11 cellular contexts compared by ENCODE assay signal in genomic region chr17:48002920-48003685, GRCh38. TPM values are rescaled to one million over a fixed set of nuclear protein-coding genes. Genes with fewer than 3 reads are reported as not detected.
DNase-seq lines count a peak whose midpoint lies in the region; ATAC-seq and TF ChIP-seq lines count a peak whose summit lies in the region.
"Had no signal": no experiment of that assay in that cellular context is flagged by ENCODE, and none has a peak within 500 bp of the region (broad histone marks: within the 10 kb centered on the region; RNA-seq: fewer than 3 reads in every experiment).

No MANE protein-coding gene starts in this region.

- H4K20me1 ChIP-seq in H9 (ENCODE audit: control insufficient read depth, insufficient read depth, insufficient read length), result no peaks in the 10 kb centered on the region

- no peak overlapping the region for H2BK120ac ChIP-seq in H9 (ENCODE audit: low read depth, low read length, poor library complexity, severe bottlenecking)

- peaks cover 20% of the 10 kb centered on the region; the same call in 1 of the 2 replicates for H3K4me1 ChIP-seq in H9 (ENCODE audit: insufficient read depth, low read length)
- H3K4me1 ChIP-seq in ectodermal cell (ENCODE audit: control insufficient read depth, insufficient read depth, low read length), result peaks cover 61% of the 10 kb centered on the region

- no peaks in the 10 kb centered on the region for H3K79me1 ChIP-seq in H9 (ENCODE audit: insufficient read depth, low read depth, low read length, poor library complexity, severe bottlenecking)

- no peak overlapping the region for H2BK20ac ChIP-seq in H9 (ENCODE audit: low read depth, low read length, poor library complexity, severe bottlenecking)

- ATAC-seq in GM21447 (IDR thresholded peaks at IDR 0.05; ENCODE audit: unreplicated experiment), result no peak
- no peak for ATAC-seq in GM21619 (IDR thresholded peaks at IDR 0.05; ENCODE audit: unreplicated experiment)
- no peak for ATAC-seq in GM18505 (IDR thresholded peaks at IDR 0.05; ENCODE audit: unreplicated experiment)
- ATAC-seq: natural killer cell had no signal

- no peak overlapping the region for H2BK12ac ChIP-seq in H9 (ENCODE audit: insufficient read length, low read depth, low read length)

- no peak overlapping the region for H2BK5ac ChIP-seq in H9 (ENCODE audit: insufficient read length, low read length)

- H2AK5ac ChIP-seq in H9 (ENCODE audit: insufficient read length, low read length), result no peak overlapping the region

- H3K9me3 ChIP-seq in H9 (ENCODE audit: control insufficient read depth, low read depth, low read length), result no peaks in the 10 kb centered on the region
- H3K9me3 ChIP-seq in ectodermal cell (ENCODE audit: control insufficient read depth, low read length), result no peaks in the 10 kb centered on the region
- H3K9me3 ChIP-seq: tibial artery had no signal

- H3K23ac ChIP-seq in H9 (ENCODE audit: insufficient read length, low read depth, low read length), result no peak overlapping the region

- H3K23me2 ChIP-seq in H9 (ENCODE audit: insufficient read length, low read depth, low read length, poor library complexity, severe bottlenecking), result no peaks in the 10 kb centered on the region

- no peak overlapping the region for H4K5ac ChIP-seq in H9 (ENCODE audit: insufficient read length, low read depth, low read length)

- H4K8ac ChIP-seq in H9 (replicated peaks; ENCODE audit: insufficient read length, low read depth, low read length), result no peak overlapping the region

- no peak overlapping the region for H2AFZ ChIP-seq in H9 (ENCODE audit: low read length)

- no peak overlapping the region for H3K4ac ChIP-seq in H9 (ENCODE audit: low read depth, low read length)

- no peak overlapping the region for H3T11ph ChIP-seq in H9 (ENCODE audit: low read length)

- peak overlapping the region; percentile 93 to 99 (median 97) for H3K27ac Mint-ChIP-seq in H9
- H3K27ac Mint-ChIP-seq in progenitor cell of endocrine pancreas, result peak overlapping the region; percentile 78
- H3K27ac Mint-ChIP-seq: natural killer cell had no signal

- no peak overlapping the region for H3K9ac ChIP-seq in H9 (ENCODE audit: extremely low read depth, insufficient read length, low read length)

- H3K9me3 Mint-ChIP-seq in H9 (no peaks in the 10 kb centered on the region; a peak in 1 of 5 replicates), progenitor cell of endocrine pancreas (ENCODE audit: low read depth) (no peaks in the 10 kb centered on the region)
- H3K9me3 Mint-ChIP-seq: natural killer cell had no signal

- H4K91ac ChIP-seq in H9 (ENCODE audit: insufficient read length, low read depth, low read length), result no peak overlapping the region

- H3K27ac ChIP-seq in H9 (ENCODE audit: insufficient read length, low read depth, low read length) (no peak overlapping the region), ectodermal cell (ENCODE audit: insufficient read depth, low read depth, low read length, poor library complexity, severe bottlenecking) (peak overlapping the region; percentile 94)
- H3K27ac ChIP-seq: tibial artery, VCaP had no signal

- H3K4me3 Mint-ChIP-seq in H9 (peak overlapping the region; percentile 41 to 60), progenitor cell of endocrine pancreas (ENCODE audit: low read depth) (no peak overlapping the region)
- H3K4me3 Mint-ChIP-seq: natural killer cell had no signal

- no peak overlapping the region for H2BK15ac ChIP-seq in H9 (ENCODE audit: low read depth, low read length)

- peak overlapping the region; percentile 35 for H3K4me2 ChIP-seq in H9 (ENCODE audit: insufficient read depth, insufficient read length, low read length)

- H3K27me3 Mint-ChIP-seq in H9 (ENCODE audit: low read depth), result no peaks in the 10 kb centered on the region
- H3K27me3 Mint-ChIP-seq in progenitor cell of endocrine pancreas, result peaks cover 6% of the 10 kb centered on the region

- H3K36me3 Mint-ChIP-seq in H9 (ENCODE audit: insufficient read depth in 1 of 3, low read depth in 3 of 3) (no peaks in the 10 kb centered on the region), progenitor cell of endocrine pancreas (ENCODE audit: insufficient read depth) (no peaks in the 10 kb centered on the region)
- H3K36me3 Mint-ChIP-seq: natural killer cell had no signal

- TF ChIP-seq CTCF in H9 (conservative IDR thresholded peaks at IDR 0.05) (peak; percentile 52; the same call in 2 of the 3 replicates), progenitor cell of endocrine pancreas (IDR thresholded peaks at IDR 0.05; ENCODE audit: unreplicated experiment) (peak; percentile 31)

- H3K4me1 Mint-ChIP-seq in H9 (peaks cover 56 to 60% of the 10 kb centered on the region in 2 experiments), progenitor cell of endocrine pancreas (ENCODE audit: low read depth) (peaks cover 40% of the 10 kb centered on the region)
- H3K4me1 Mint-ChIP-seq: natural killer cell had no signal

- no peak for TF ChIP-seq POLR2A in GM18505 (IDR thresholded peaks at IDR 0.05; ENCODE audit: borderline replicate concordance, extremely low read depth, insufficient read depth, insufficient read length)

- no peak overlapping the region for H3K56ac ChIP-seq in H9 (ENCODE audit: insufficient read length, low read depth, low read length)

- H3K27me3 ChIP-seq in H9 (ENCODE audit: insufficient read depth, low read length), result no peaks in the 10 kb centered on the region
- no peaks in the 10 kb centered on the region for H3K27me3 ChIP-seq in ectodermal cell (ENCODE audit: control insufficient read depth, insufficient read depth, low read length, poor library complexity, severe bottlenecking)

- WGBS in H9 (ENCODE audit: extremely low coverage, insufficient read length, low lambda C conversion rate), result no CpG with 5 or more reads among the region's 16 CpGs
- WGBS in ectodermal cell, 2 experiments, result 5 to 6% methylated on average over 16 of the region's 16 CpGs

- no peak overlapping the region for H3K14ac ChIP-seq in H9 (ENCODE audit: insufficient read depth, low read length)

- H3K4me3 ChIP-seq in ectodermal cell (ENCODE audit: insufficient read depth, low read depth, low read length), result no peak overlapping the region
- H3K4me3 ChIP-seq: tibial artery had no signal

- DNase-seq in H9, result peak; percentile 79
- peak; percentile 99 for DNase-seq in NCI-H69 (lab: John Stamatoyannopoulos, UW)
- no peak for DNase-seq in progenitor cell of endocrine pancreas (ENCODE audit: low spot score, unreplicated experiment)
- DNase-seq in activated naive CD4-positive, alpha-beta T cell (lab: John Stamatoyannopoulos, UW), result no peak
- DNase-seq: natural killer cell, tibial artery had no signal

- no peaks in the 10 kb centered on the region for H3K79me2 ChIP-seq in H9 (ENCODE audit: insufficient read depth, low read length)

- no peaks in the 10 kb centered on the region for H3K36me3 ChIP-seq in ectodermal cell (ENCODE audit: control insufficient read depth, insufficient read depth, low read length)
- H3K36me3 ChIP-seq: tibial artery had no signal

- peak overlapping the region; percentile 13 for H3K18ac ChIP-seq in H9 (ENCODE audit: insufficient read length, low read depth, low read length)

RNA-seq across cellular contexts. Expression of gene CDK5RAP3, which starts 32.2 kb away (rescaled TPM):
- 144 and 149 TPM in 2 replicates for total RNA-seq in H9 (2021)
- 287 TPM for polyA plus RNA-seq in ectodermal cell (2013, experiment 1 of 4)
- polyA plus RNA-seq in ectodermal cell (2013, experiment 2 of 4), result 274 TPM
- polyA plus RNA-seq in ectodermal cell (2013, experiment 3 of 4), result 213 TPM
- 230 TPM for polyA plus RNA-seq in ectodermal cell (2013, experiment 4 of 4)
- total RNA-seq in progenitor cell of endocrine pancreas, result 336 and 344 TPM in 2 replicates

RNA-seq across cellular contexts. Expression of gene COPZ2, which starts 34.5 kb away (rescaled TPM):
- 0.68 and 0.77 TPM in 2 replicates for total RNA-seq in H9 (2021)
- 1.5 TPM for polyA plus RNA-seq in ectodermal cell (2013, experiment 1 of 4)
- 0.69 TPM for polyA plus RNA-seq in ectodermal cell (2013, experiment 2 of 4)
- 0.96 TPM for polyA plus RNA-seq in ectodermal cell (2013, experiment 3 of 4)
- polyA plus RNA-seq in ectodermal cell (2013, experiment 4 of 4), result 2.1 TPM
- total RNA-seq in progenitor cell of endocrine pancreas, result 0.64 TPM in 1 of 2 replicates, not detected in the other

RNA-seq across cellular contexts. Expression of gene NFE2L1, which starts 45.1 kb away (rescaled TPM):
- total RNA-seq in H9 (2021) (158 and 161 TPM in 2 replicates), progenitor cell of endocrine pancreas (123 and 124 TPM in 2 replicates)
- 140 TPM for polyA plus RNA-seq in ectodermal cell (2013, experiment 1 of 4)
- 152 TPM for polyA plus RNA-seq in ectodermal cell (2013, experiment 2 of 4)
- polyA plus RNA-seq in ectodermal cell (2013, experiment 3 of 4), result 101 TPM
- 109 TPM for polyA plus RNA-seq in ectodermal cell (2013, experiment 4 of 4)

RNA-seq across cellular contexts. Expression of gene PRR15L, which starts 45.4 kb away (rescaled TPM):
- not detected in 2 replicates for total RNA-seq in H9 (2021)
- polyA plus RNA-seq in ectodermal cell (2013, experiment 1 of 4), result not detected
- 0.12 TPM for polyA plus RNA-seq in ectodermal cell (2013, experiment 2 of 4)
- polyA plus RNA-seq in ectodermal cell (2013, experiment 3 of 4), result not detected
- not detected for polyA plus RNA-seq in ectodermal cell (2013, experiment 4 of 4)
- 32.2 and 36.1 TPM in 2 replicates for total RNA-seq in progenitor cell of endocrine pancreas
- total RNA-seq: natural killer cell had no signal

Comparison
In these comparisons a context has a peak if more than half of its experiments do, and no peak if none do; other contexts are left out.
1. DNase-seq: peak in H9 (single experiment) and NCI-H69 (single experiment); none in progenitor cell of endocrine pancreas (single experiment) and activated naive CD4-positive, alpha-beta T cell (0 of 4).